ENCODE assay signal across 18 cellular contexts in the genomic region with DNA sequence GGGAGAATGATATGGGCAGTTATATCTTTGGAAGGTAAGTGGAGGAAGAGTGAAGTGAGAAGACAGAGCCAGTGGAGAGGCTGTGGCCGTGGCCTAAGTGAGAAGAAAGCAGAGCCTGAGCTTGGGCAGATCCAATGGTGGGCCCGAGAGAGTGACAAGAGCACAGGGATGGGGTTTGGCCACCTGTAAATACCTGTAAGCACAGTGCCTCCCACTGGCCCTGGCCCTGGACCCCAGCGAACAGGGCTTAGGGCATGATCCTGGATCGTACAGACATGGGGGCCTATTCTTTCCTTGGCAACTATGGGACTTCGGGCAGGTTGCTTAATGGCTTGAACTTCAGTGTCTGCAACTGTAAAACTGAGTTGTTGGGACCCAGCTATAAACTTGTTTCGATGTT.
"Had no signal": no experiment of that assay in that cellular context is flagged by ENCODE, and none has a peak within 500 bp of the region (broad histone marks: within the 10 kb centered on the region; RNA-seq: fewer than 3 reads in every experiment).

No MANE protein-coding gene starts in this region.

- H3K4me3 Mint-ChIP-seq: activated CD4-positive, alpha-beta memory T cell treated with anti-CD3 and anti-CD28 coated beads for 36 hours; activated naive CD8-positive, alpha-beta T cell treated with anti-CD3 and anti-CD28 coated beads, Interleukin-2, amount 50 U/mL, for 24 hours had no signal

- H3K27ac Mint-ChIP-seq: activated CD4-positive, alpha-beta memory T cell treated with anti-CD3 and anti-CD28 coated beads for 36 hours; activated naive CD8-positive, alpha-beta T cell treated with anti-CD3 and anti-CD28 coated beads, Interleukin-2, amount 50 U/mL, for 24 hours; naive thymus-derived CD8-positive, alpha-beta T cell had no signal

- H3K27me3 ChIP-seq: ascending aorta, cardiac muscle cell, testis had no signal

- H3K4me3 ChIP-seq: ascending aorta, cardiac muscle cell, lower lobe of right lung, prostate gland, testis had no signal

- H3K36me3 Mint-ChIP-seq: activated CD4-positive, alpha-beta memory T cell treated with anti-CD3 and anti-CD28 coated beads for 36 hours; naive thymus-derived CD8-positive, alpha-beta T cell had no signal

- H3K27ac ChIP-seq: ascending aorta, cardiac muscle cell, lower lobe of right lung, prostate gland, testis had no signal

- DNase-seq: activated CD4-positive, alpha-beta memory T cell treated with anti-CD3 and anti-CD28 coated beads for 36 hours; activated naive CD8-positive, alpha-beta T cell treated with anti-CD3 and anti-CD28 coated beads, Interleukin-2, amount 50 U/mL, for 24 hours; activated T-cell treated with anti-CD3 and anti-CD28 coated beads, Interleukin-2, amount 50 U/mL, for 48 hours; effector memory CD4-positive, alpha-beta T cell; head of caudate nucleus; left cardiac atrium; lower lobe of right lung; midbrain; naive thymus-derived CD8-positive, alpha-beta T cell; occipital lobe; stimulated activated CD4-positive, alpha-beta T cell treated with anti-CD3 and anti-CD28 coated beads, Interleukin-12 subunit alpha, Interleukin-12 subunit beta, amount 100 ng/mL, for 4 hours; stimulated activated CD4-positive, alpha-beta T cell treated with anti-CD3 and anti-CD28 coated beads, Interleukin-2, amount 100 ng/mL, for 48 hours; stimulated activated naive CD4-positive, alpha-beta T cell treated with Interleukin-2 at 50 U/mL for 16 hours; SW 1271; testis had no signal

- H3K9me3 ChIP-seq: ascending aorta, lower lobe of right lung, prostate gland, testis had no signal

- H3K9me3 Mint-ChIP-seq: activated CD4-positive, alpha-beta memory T cell treated with anti-CD3 and anti-CD28 coated beads for 36 hours; activated naive CD8-positive, alpha-beta T cell treated with anti-CD3 and anti-CD28 coated beads, Interleukin-2, amount 50 U/mL, for 24 hours; naive thymus-derived CD8-positive, alpha-beta T cell had no signal

- H3K4me1 ChIP-seq: ascending aorta, lower lobe of right lung, prostate gland, testis had no signal

- H3K27me3 Mint-ChIP-seq: activated CD4-positive, alpha-beta memory T cell treated with anti-CD3 and anti-CD28 coated beads for 36 hours; activated naive CD8-positive, alpha-beta T cell treated with anti-CD3 and anti-CD28 coated beads, Interleukin-2, amount 50 U/mL, for 24 hours had no signal

- H3K36me3 ChIP-seq: ascending aorta, cardiac muscle cell, lower lobe of right lung, prostate gland had no signal
